12 cellular contexts compared by ENCODE assay signal in genomic region chr12:95646781-95647184, GRCh38.
DNase-seq lines count a peak whose midpoint lies in the region; ATAC-seq, FAIRE-seq and TF ChIP-seq lines count a peak whose summit lies in the region.
"Had no signal": no experiment of that assay in that cellular context is flagged by ENCODE, and none has a peak within 500 bp of the region (broad histone marks: within the 10 kb centered on the region; RNA-seq: fewer than 3 reads in every experiment).

No MANE protein-coding gene starts in this region.

- no peak for TF ChIP-seq EP300 in A549 (IDR thresholded peaks at IDR 0.05)
- TF ChIP-seq EP300 in suprapubic skin (IDR thresholded peaks at IDR 0.05): no peak

- H3K36me3 Mint-ChIP-seq in endodermal cell (ENCODE audit: low read depth): no peaks in the 10 kb centered on the region

- H3K27me3 ChIP-seq in HCT116 (ENCODE audit: insufficient read depth, low read length): no peaks in the 10 kb centered on the region
- H3K27me3 ChIP-seq in endodermal cell (ENCODE audit: control insufficient read depth, insufficient read depth, low read length, poor library complexity, severe bottlenecking): no peaks in the 10 kb centered on the region
- H3K27me3 ChIP-seq in suprapubic skin: no peaks in the 10 kb centered on the region

- H3K4me1 Mint-ChIP-seq in endodermal cell: peaks cover 5% of the 10 kb centered on the region

- no peak overlapping the region for H3K4me2 ChIP-seq in A549
- no peak overlapping the region for H3K4me2 ChIP-seq in HCT116 (ENCODE audit: low read length)

- no peak for TF ChIP-seq CTCF in A549 (IDR thresholded peaks at IDR 0.05)
- no peak for TF ChIP-seq CTCF in HCT116 (IDR thresholded peaks at IDR 0.05 in 2 of 3, conservative IDR thresholded peaks at IDR 0.05 in 1 of 3; ENCODE audit: borderline replicate concordance in 1 of 3, insufficient read depth in 1 of 3, low read depth in 2 of 3, low read length in 2 of 3)
- TF ChIP-seq CTCF in endodermal cell (conservative IDR thresholded peaks at IDR 0.05): no peak
- TF ChIP-seq CTCF in suprapubic skin (IDR thresholded peaks at IDR 0.05): no peak
- no peak for TF ChIP-seq CTCF in D721Med (IDR thresholded peaks at IDR 0.05; ENCODE audit: insufficient read depth, missing control alignments)

- no peaks in the 10 kb centered on the region for H3K79me2 ChIP-seq in HCT116 (ENCODE audit: insufficient read depth, low read length)

- H3K9me3 ChIP-seq in A549 (no peaks in the 10 kb centered on the region), HCT116 (ENCODE audit: control insufficient read depth in 1 of 2, insufficient read depth in 1 of 2, low read depth in 1 of 2, low read length in 2 of 2) (no peaks in the 10 kb centered on the region), endodermal cell (ENCODE audit: control insufficient read depth, low read length) (peaks cover 6% of the 10 kb centered on the region), suprapubic skin (no peaks in the 10 kb centered on the region)

- no peak for TF ChIP-seq POLR2A in A549 (IDR thresholded peaks at IDR 0.05; ENCODE audit: low read length)
- no peak for TF ChIP-seq POLR2A in HCT116 (IDR thresholded peaks at IDR 0.05; ENCODE audit: borderline replicate concordance, extremely low read depth, insufficient read depth, insufficient read length)
- TF ChIP-seq POLR2A in suprapubic skin (IDR thresholded peaks at IDR 0.05): no peak

- intact Hi-C loops in HCT116 (cut with micrococcal nuclease): no loop called here

- H3K27ac Mint-ChIP-seq in endodermal cell: no peak overlapping the region

- H3K4me1 ChIP-seq in A549 (peaks cover 41% of the 10 kb centered on the region), HCT116 (ENCODE audit: control insufficient read depth in 1 of 2, insufficient read depth in 2 of 2, low read length in 2 of 2) (peaks cover 8 to 17% of the 10 kb centered on the region in 2 experiments; a peak in 3 of 4 replicates), endodermal cell (ENCODE audit: control insufficient read depth, insufficient read depth, low read length) (no peaks in the 10 kb centered on the region), suprapubic skin (peaks cover 4% of the 10 kb centered on the region)

- H3K9me3 Mint-ChIP-seq in endodermal cell: peaks cover 9% of the 10 kb centered on the region
- H3K9me3 Mint-ChIP-seq: activated T-cell treated with anti-CD3 and anti-CD28 coated beads, Interleukin-2, amount 50 U/mL, for 4 hours had no signal

- H3K4me3 ChIP-seq in A549 (no peak overlapping the region), HCT116 (replicated peaks in 1 of 2; ENCODE audit: low read depth in 1 of 2, low read length in 2 of 2) (no peak overlapping the region), endodermal cell (ENCODE audit: low read length) (no peak overlapping the region), suprapubic skin (no peak overlapping the region)

- DNase-seq in A549 (ENCODE audit: low read depth in 1 of 2, low spot score in 1 of 2) (no peak), HCT116 (ENCODE audit: low read depth, low spot score) (no peak), endodermal cell (no peak), myocyte (ENCODE audit: low read depth) (peak; percentile 51), suprapubic skin (ENCODE audit: low spot score in 2 of 2) (no peak), D721Med (ENCODE audit: insufficient read length, low spot score) (no peak), epidermal melanocyte (ENCODE audit: insufficient read length, low spot score) (no peak)
- DNase-seq: activated T-cell treated with anti-CD3 and anti-CD28 coated beads, Interleukin-2, amount 50 U/mL, for 4 hours; AML-193; Kasumi-1; NCI-H2107 had no signal

- H3K9ac ChIP-seq in HCT116 (ENCODE audit: low read length): no peak overlapping the region
- no peak overlapping the region for H3K9ac ChIP-seq in endodermal cell (ENCODE audit: extremely low read depth, low read length, poor library complexity, severe bottlenecking)

- no TSS peak for BruUV-seq in HCT116 (replicated peaks; lab: Mats Ljungman, UMichigan)

- RAD21 ChIA-PET in HCT116 (lab: Charles Lee; ENCODE audit: low non-redundant PET in 1 of 2, low total read pairs in 2 of 2, uncharacterized antibody in 2 of 2, unreplicated experiment in 2 of 2): no interaction called here

- no peak overlapping the region for H3K4me3 Mint-ChIP-seq in endodermal cell
- H3K4me3 Mint-ChIP-seq: activated T-cell treated with anti-CD3 and anti-CD28 coated beads, Interleukin-2, amount 50 U/mL, for 4 hours had no signal

- POLR2A ChIA-PET in A549 (lab: Yijun Ruan, JAX): interaction anchor here (0.6 to 1.4 kb wide), 2 partner anchors 14 to 214 kb away, joined by 4 read pairs; no protein-coding TSS in a partner anchor
- POLR2A ChIA-PET in HCT116 (lab: Charles Lee): no interaction called here

- H2AFZ ChIP-seq in HCT116 (ENCODE audit: low read depth, low read length, poor library complexity, severe bottlenecking): peak overlapping the region; percentile 26

- no peaks in the 10 kb centered on the region for H4K20me1 ChIP-seq in HCT116 (ENCODE audit: insufficient read depth)

- 93% methylated on average over 5 of the region's 5 CpGs for WGBS in A549 (ENCODE audit: missing lambda C conversion rate)
- WGBS in endodermal cell (ENCODE audit: insufficient coverage in 1 of 2, insufficient read length in 1 of 2), 2 experiments: 91 to 100% methylated on average over 2 to 5 of the region's 5 CpGs
- WGBS in suprapubic skin: 49% methylated on average over 5 of the region's 5 CpGs

- TF ChIP-seq RAD21 in A549 (conservative IDR thresholded peaks at IDR 0.05 in 1 of 2, IDR thresholded peaks at IDR 0.05 in 1 of 2) (no peak), HCT116 (IDR thresholded peaks at IDR 0.05; ENCODE audit: low read depth) (no peak)

- FAIRE-seq in A549 (lab: Jason Lieb, UNC): no peak
- FAIRE-seq in D721Med (lab: Jason Lieb, UNC): no peak

- H3K36me3 ChIP-seq in HCT116 (ENCODE audit: control insufficient read depth in 1 of 2, insufficient read depth in 2 of 2, low read length in 2 of 2) (no peaks in the 10 kb centered on the region), endodermal cell (ENCODE audit: control insufficient read depth, insufficient read depth, low read length) (no peaks in the 10 kb centered on the region), suprapubic skin (no peaks in the 10 kb centered on the region)

- ATAC-seq in A549 (no peak), HCT116 (no peak), GM21390 (IDR thresholded peaks at IDR 0.05; ENCODE audit: unreplicated experiment) (no peak)
- ATAC-seq: activated T-cell treated with anti-CD3 and anti-CD28 coated beads, Interleukin-2, amount 50 U/mL, for 4 hours had no signal

- CTCF ChIA-PET in A549 (lab: Yijun Ruan, JAX): interaction anchor here (0.6 to 2.9 kb wide), 4 partner anchors 9 to 353 kb away, joined by 3 to 14 read pairs (median 3); no protein-coding TSS in a partner anchor
- CTCF ChIA-PET in HCT116 (lab: Charles Lee): no interaction called here

- H3K9me2 ChIP-seq in HCT116 (ENCODE audit: insufficient read depth): no peaks in the 10 kb centered on the region

- no peaks in the 10 kb centered on the region for H3K27me3 Mint-ChIP-seq in endodermal cell (ENCODE audit: insufficient read depth)

- H3K27ac ChIP-seq in A549 (peak overlapping the region; percentile 18 to 89; a peak in 5 of 6 replicates), HCT116 (ENCODE audit: low read depth, low read length) (no peak overlapping the region), endodermal cell (ENCODE audit: low read depth, low read length) (peak overlapping the region; percentile 62), suprapubic skin (no peak overlapping the region)

TF ChIP-seq in A549, 52 proteins besides CTCF, POLR2A, EP300 and RAD21 (continues in another document):
- TF ChIP-seq HDAC2 (IDR thresholded peaks at IDR 0.05): no peak
- TF ChIP-seq, protein P1, sequence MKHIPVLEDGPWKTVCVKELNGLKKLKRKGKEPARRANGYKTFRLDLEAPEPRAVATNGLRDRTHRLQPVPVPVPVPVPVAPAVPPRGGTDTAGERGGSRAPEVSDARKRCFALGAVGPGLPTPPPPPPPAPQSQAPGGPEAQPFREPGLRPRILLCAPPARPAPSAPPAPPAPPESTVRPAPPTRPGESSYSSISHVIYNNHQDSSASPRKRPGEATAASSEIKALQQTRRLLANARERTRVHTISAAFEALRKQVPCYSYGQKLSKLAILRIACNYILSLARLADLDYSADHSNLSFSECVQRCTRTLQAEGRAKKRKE (CRISPR knock-in tag; IDR thresholded peaks at IDR 0.05; ENCODE audit: low read depth): no peak

TF ChIP-seq in HCT116, 20 proteins besides CTCF, POLR2A, EP300 and RAD21:
- no peak for TF ChIP-seq POLR2AphosphoS5 (IDR thresholded peaks at IDR 0.05; ENCODE audit: low read depth, low read length)
- no peak for TF ChIP-seq ZBTB33 (IDR thresholded peaks at IDR 0.05; ENCODE audit: extremely low read depth, insufficient replicate concordance, low read length)
- no peak for TF ChIP-seq CEBPB (IDR thresholded peaks at IDR 0.05; ENCODE audit: low read depth)
- TF ChIP-seq YY1 (IDR thresholded peaks at IDR 0.05; ENCODE audit: extremely low read depth, insufficient replicate concordance, low read depth, low read length): no peak
TF ChIP-seq in HCT116: peak in this region for 0.

Comparison
In these comparisons a context has a peak if more than half of its experiments do, and no peak if none do; other contexts are left out.
1. H3K27ac ChIP-seq: peak in A549 (2 of 2) and endodermal cell (single experiment); none in HCT116 (single experiment) and suprapubic skin (single experiment).